Comparison of ENCODE assay signal across 18 cellular contexts in the genomic region with DNA sequence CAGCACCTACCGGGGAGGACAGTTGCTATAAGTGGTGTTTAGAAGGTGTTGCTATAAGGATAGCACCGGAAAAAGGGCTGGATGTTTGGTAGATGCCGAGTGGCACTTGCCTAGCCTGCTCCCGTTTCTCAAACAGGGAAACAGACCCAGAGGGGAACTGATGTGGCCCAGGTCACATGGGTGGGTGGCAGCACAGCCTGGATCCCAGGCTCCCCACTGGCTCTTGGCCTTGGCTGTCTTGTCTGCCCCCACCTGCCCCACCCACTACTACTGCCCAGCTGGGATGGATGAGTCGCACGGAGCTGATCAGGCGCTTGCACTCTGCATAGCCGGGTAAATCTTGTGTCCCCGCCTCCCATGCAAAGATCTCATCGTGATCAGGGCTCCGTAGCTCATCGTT. TPM values are rescaled to one million over a fixed set of nuclear protein-coding genes. Genes with fewer than 3 reads are reported as not detected.
A peak's percentile ranks its signal among the peaks of the same experiment; 100 is the strongest.
DNase-seq lines count a peak whose midpoint lies in the region; ATAC-seq, FAIRE-seq and TF ChIP-seq lines count a peak whose summit lies in the region.
"Had no signal": no experiment of that assay in that cellular context is flagged by ENCODE, and none has a peak within 500 bp of the region (broad histone marks: within the 10 kb centered on the region; RNA-seq: fewer than 3 reads in every experiment).

No MANE protein-coding gene starts in this region.

- no peak overlapping the region for H2AFZ ChIP-seq in astrocyte (ENCODE audit: low read depth, low read length)
- H2AFZ ChIP-seq: parathyroid adenoma had no signal

- TF ChIP-seq CTCF in A549 (IDR thresholded peaks at IDR 0.05): no peak
- no peak for TF ChIP-seq CTCF in HEK293 (tag by site-specific recombination; IDR thresholded peaks at IDR 0.05)
- TF ChIP-seq CTCF in astrocyte (IDR thresholded peaks at IDR 0.05; ENCODE audit: insufficient read depth, low read depth, low read length): no peak

- no peak for TF ChIP-seq EP300 in A549 (IDR thresholded peaks at IDR 0.05)

- H3K4me2 ChIP-seq in A549 (no peak overlapping the region), astrocyte (ENCODE audit: low read length) (no peak overlapping the region)

- TF ChIP-seq POLR2A in A549 (IDR thresholded peaks at IDR 0.05; ENCODE audit: low read length): no peak

- H3K27ac Mint-ChIP-seq in astrocyte (ENCODE audit: unreplicated experiment): no peak overlapping the region
- no peak overlapping the region for H3K27ac Mint-ChIP-seq in T-cell
- H3K27ac Mint-ChIP-seq in activated CD4-positive, alpha-beta memory T cell treated with anti-CD3 and anti-CD28 coated beads, Interleukin-2, amount 10 ng/mL, durations not matched to agents 7 days and 5 days: no peak overlapping the region
- H3K27ac Mint-ChIP-seq: activated naive CD4-positive, alpha-beta T cell treated with anti-CD3 and anti-CD28 coated beads for 36 hours had no signal

- H3K27me3 Mint-ChIP-seq in astrocyte (ENCODE audit: low read depth, unreplicated experiment): peaks cover 51% of the 10 kb centered on the region
- H3K27me3 Mint-ChIP-seq in T-cell: peaks cover 12 to 16% of the 10 kb centered on the region in 2 donors
- peaks cover 7% of the 10 kb centered on the region for H3K27me3 Mint-ChIP-seq in activated CD4-positive, alpha-beta memory T cell treated with anti-CD3 and anti-CD28 coated beads, Interleukin-2, amount 10 ng/mL, durations not matched to agents 7 days and 5 days

- no peaks in the 10 kb centered on the region for H4K20me1 ChIP-seq in astrocyte (ENCODE audit: insufficient read depth, low read length)

- 47% methylated on average over 8 of the region's 12 CpGs for WGBS in A549 (ENCODE audit: missing lambda C conversion rate)

- H3K27ac ChIP-seq in A549: no peak overlapping the region
- no peak overlapping the region for H3K27ac ChIP-seq in HEK293 (ENCODE audit: extremely low read depth, low read depth, low read length)
- no peak overlapping the region for H3K27ac ChIP-seq in astrocyte (ENCODE audit: low read depth, low read length)
- H3K27ac ChIP-seq: epithelial cell of prostate, parathyroid adenoma had no signal

- POLR2A ChIA-PET in A549 (lab: Yijun Ruan, JAX) (interaction anchor here (0.6 kb wide), 1 partner anchor 1642 kb away, joined by 7 read pairs; no protein-coding TSS in a partner anchor), HEK293 (lab: Yijun Ruan, JAX) (no interaction called here), T-cell (lab: Charles Lee) (no interaction called here)
- POLR2A ChIA-PET in activated CD4-positive, alpha-beta memory T cell treated with anti-CD3 and anti-CD28 coated beads, Interleukin-2, amount 10 ng/mL, durations not matched to agents 7 days and 5 days (lab: Charles Lee): no interaction called here

- ATAC-seq in A549: peak; percentile 31 to 36; a peak in 5 of 6 replicates
- no peak for ATAC-seq in T-cell (replicated peaks in 1 of 4)
- ATAC-seq in GM19023 (IDR thresholded peaks at IDR 0.05; ENCODE audit: unreplicated experiment): no peak

- FAIRE-seq in A549 (lab: Jason Lieb, UNC): no peak
- no peak for FAIRE-seq in astrocyte (lab: Jason Lieb, UNC)

- H3K4me3 Mint-ChIP-seq in astrocyte (ENCODE audit: unreplicated experiment) (no peak overlapping the region), T-cell (no peak overlapping the region)
- H3K4me3 Mint-ChIP-seq in activated CD4-positive, alpha-beta memory T cell treated with anti-CD3 and anti-CD28 coated beads, Interleukin-2, amount 10 ng/mL, durations not matched to agents 7 days and 5 days: no peak overlapping the region
- H3K4me3 Mint-ChIP-seq: activated naive CD4-positive, alpha-beta T cell treated with anti-CD3 and anti-CD28 coated beads for 36 hours had no signal

- no peak overlapping the region for H3K9ac ChIP-seq in astrocyte (ENCODE audit: low read length)
- H3K9ac ChIP-seq: parathyroid adenoma had no signal

- peaks cover 5% of the 10 kb centered on the region; the same call in 2 of the 3 replicates for H3K4me1 ChIP-seq in A549
- no peaks in the 10 kb centered on the region for H3K4me1 ChIP-seq in HEK293 (ENCODE audit: control insufficient read depth, insufficient read depth, low read length)
- H3K4me1 ChIP-seq in astrocyte (ENCODE audit: insufficient read depth, low read length): no peaks in the 10 kb centered on the region

- H3K9me3 Mint-ChIP-seq in astrocyte (ENCODE audit: unreplicated experiment) (no peaks in the 10 kb centered on the region), T-cell (no peaks in the 10 kb centered on the region)
- no peaks in the 10 kb centered on the region for H3K9me3 Mint-ChIP-seq in activated CD4-positive, alpha-beta memory T cell treated with anti-CD3 and anti-CD28 coated beads, Interleukin-2, amount 10 ng/mL, durations not matched to agents 7 days and 5 days
- H3K9me3 Mint-ChIP-seq: activated naive CD4-positive, alpha-beta T cell treated with anti-CD3 and anti-CD28 coated beads for 36 hours had no signal

- H3K36me3 ChIP-seq in HEK293 (ENCODE audit: control insufficient read depth in 2 of 2, insufficient read depth in 1 of 2, low read length in 2 of 2): no peaks in the 10 kb centered on the region
- H3K36me3 ChIP-seq in astrocyte (ENCODE audit: insufficient read depth, low read length): no peaks in the 10 kb centered on the region

- H3K9me3 ChIP-seq in A549 (no peaks in the 10 kb centered on the region), HEK293 (ENCODE audit: control insufficient read depth, insufficient read depth, low read depth, low read length) (no peaks in the 10 kb centered on the region), astrocyte (ENCODE audit: insufficient read depth, low read depth, low read length) (no peaks in the 10 kb centered on the region)

- TF ChIP-seq RAD21 in A549 (conservative IDR thresholded peaks at IDR 0.05 in 1 of 2, IDR thresholded peaks at IDR 0.05 in 1 of 2): no peak

- H3K4me3 ChIP-seq in A549 (no peak overlapping the region), HEK293 (ENCODE audit: low read depth, low read length) (no peak overlapping the region), astrocyte (ENCODE audit: insufficient read depth, low read depth, low read length) (no peak overlapping the region)

- peaks cover 9% of the 10 kb centered on the region for H3K27me3 ChIP-seq in astrocyte (ENCODE audit: insufficient read depth, low read length)

- no peaks in the 10 kb centered on the region for H3K79me2 ChIP-seq in astrocyte (ENCODE audit: insufficient read depth, low read length)
- H3K79me2 ChIP-seq: parathyroid adenoma had no signal

- no peaks in the 10 kb centered on the region for H3K4me1 Mint-ChIP-seq in astrocyte (ENCODE audit: low read depth, unreplicated experiment)
- peaks cover 4 to 5% (median 4%) of the 10 kb centered on the region in 3 donors for H3K4me1 Mint-ChIP-seq in T-cell
- H3K4me1 Mint-ChIP-seq in activated CD4-positive, alpha-beta memory T cell treated with anti-CD3 and anti-CD28 coated beads, Interleukin-2, amount 10 ng/mL, durations not matched to agents 7 days and 5 days: peaks cover 4% of the 10 kb centered on the region

- DNase-seq in A549 (ENCODE audit: low read depth in 1 of 2, low spot score in 1 of 2) (peak; percentile 44 to 46), astrocyte (ENCODE audit: low read depth) (peak; percentile 10), islet precursor cell (peak; percentile 86), T-cell (no peak), NOMO-1 treated with dmso at 0.1 percent for 144 hours (lab: John Stamatoyannopoulos, UW; ENCODE audit: unreplicated experiment) (no peak)
- no peak for DNase-seq in activated CD4-positive, alpha-beta memory T cell treated with anti-CD3 and anti-CD28 coated beads, Interleukin-2, amount 10 ng/mL, durations not matched to agents 7 days and 5 days
- DNase-seq: activated naive CD4-positive, alpha-beta T cell treated with anti-CD3 and anti-CD28 coated beads for 36 hours; cerebellar nuclear complex; DMS53; KG1; NCI-H187; NCI-H526 treated with DMSO at 0.1 percent for 48 hours; SHP77 treated with DMSO at 0.1 percent for 48 hours; stimulated activated CD4-positive, alpha-beta T cell treated with anti-CD3 and anti-CD28 coated beads, Interleukin-15, amount 100 ng/mL, for 24 hours had no signal

- no peaks in the 10 kb centered on the region for H3K36me3 Mint-ChIP-seq in astrocyte (ENCODE audit: low read depth, unreplicated experiment)
- no peaks in the 10 kb centered on the region for H3K36me3 Mint-ChIP-seq in T-cell
- no peaks in the 10 kb centered on the region for H3K36me3 Mint-ChIP-seq in activated CD4-positive, alpha-beta memory T cell treated with anti-CD3 and anti-CD28 coated beads, Interleukin-2, amount 10 ng/mL, durations not matched to agents 7 days and 5 days (ENCODE audit: low read depth)

- CTCF ChIA-PET in A549 (lab: Yijun Ruan, JAX) (interaction anchor here (0.7 to 18.8 kb wide), 5 partner anchors 14 to 297 kb away, joined by 3 to 186 read pairs (median 4); no protein-coding TSS in a partner anchor), HEK293 (lab: Yijun Ruan, JAX) (interaction anchor here (0.6 to 7.8 kb wide), 3 partner anchors 8 to 24 kb away, joined by 3 to 58 read pairs (median 3); no protein-coding TSS in a partner anchor), T-cell (lab: Charles Lee) (no interaction called here)
- CTCF ChIA-PET in activated CD4-positive, alpha-beta memory T cell treated with anti-CD3 and anti-CD28 coated beads, Interleukin-2, amount 10 ng/mL, durations not matched to agents 7 days and 5 days (lab: Charles Lee): no interaction called here

RNA-seq across cellular contexts. Expression of gene SMTNL2, which starts 7.2 kb away (rescaled TPM):
- polyA plus RNA-seq in A549 (2011; rRNA removed): 0.05 and 0.07 TPM in 2 replicates
- polyA plus RNA-seq in A549 (2012; cell fraction: cytosol; rRNA removed): 0.05 and 0.08 TPM in 2 replicates
- 0.13 and 0.14 TPM in 2 replicates for polyA plus RNA-seq in A549 (2012; cell fraction: nucleus; rRNA removed)
- 0.06 to 0.21 TPM (median 0.10 TPM) in 3 replicates for polyA plus RNA-seq in A549 (2017; fragmentation: RNase III; extraction: RNeasy Plus Mini Kit Qiagen cat#74134 plus additional on column Dnase treatment)
- polyA minus RNA-seq in A549 (2011; rRNA and poly(A)+ RNA removed): 0.08 and 0.15 TPM in 2 replicates
- total RNA-seq in astrocyte: 0.18 and 0.26 TPM in 2 replicates
- total RNA-seq in T-cell: not detected
- total RNA-seq in activated CD4-positive, alpha-beta memory T cell treated with anti-CD3 and anti-CD28 coated beads, Interleukin-2, amount 10 ng/mL, durations not matched to agents 7 days and 5 days: not detected
- total RNA-seq: activated naive CD4-positive, alpha-beta T cell treated with anti-CD3 and anti-CD28 coated beads for 36 hours had no signal

RNA-seq across cellular contexts. Expression of gene GGT6, which starts 31.2 kb away (rescaled TPM):
- polyA plus RNA-seq in A549 (2011; rRNA removed) (not detected in 2 replicates), A549 (2017; fragmentation: RNase III; extraction: RNeasy Plus Mini Kit Qiagen cat#74134 plus additional on column Dnase treatment) (not detected in 3 replicates)
- 0.01 TPM in 1 of 2 replicates, not detected in the other for polyA plus RNA-seq in A549 (2012; cell fraction: cytosol; rRNA removed)
- not detected in 2 replicates for polyA plus RNA-seq in A549 (2012; cell fraction: nucleus; rRNA removed)
- polyA minus RNA-seq in A549 (2011; rRNA and poly(A)+ RNA removed): not detected in 2 replicates
- total RNA-seq in astrocyte (not detected in 2 replicates), T-cell (not detected)
- not detected for total RNA-seq in activated CD4-positive, alpha-beta memory T cell treated with anti-CD3 and anti-CD28 coated beads, Interleukin-2, amount 10 ng/mL, durations not matched to agents 7 days and 5 days
- total RNA-seq: activated naive CD4-positive, alpha-beta T cell treated with anti-CD3 and anti-CD28 coated beads for 36 hours had no signal

RNA-seq across cellular contexts. Expression of gene MYBBP1A, which starts 36.3 kb away (rescaled TPM):
- 39.7 and 42.9 TPM in 2 replicates for polyA plus RNA-seq in A549 (2011; rRNA removed)
- polyA plus RNA-seq in A549 (2012; cell fraction: cytosol; rRNA removed): 86.5 and 99.2 TPM in 2 replicates
- 314 and 436 TPM in 2 replicates for polyA plus RNA-seq in A549 (2012; cell fraction: nucleus; rRNA removed)
- polyA plus RNA-seq in A549 (2017; fragmentation: RNase III; extraction: RNeasy Plus Mini Kit Qiagen cat#74134 plus additional on column Dnase treatment): 95.0 to 103 TPM (median 95.1 TPM) in 3 replicates
- polyA minus RNA-seq in A549 (2011; rRNA and poly(A)+ RNA removed): 70.5 and 108 TPM in 2 replicates
- total RNA-seq in astrocyte: 70.0 and 71.1 TPM in 2 replicates
- 100 to 1,000 TPM in 1 of 5 donors, 10 to 100 TPM in 4; 57.0 to 102 (median 94.2) TPM for total RNA-seq in T-cell
- 10 to 100 TPM; 36.7 to 37.7 TPM for total RNA-seq in activated CD4-positive, alpha-beta memory T cell treated with anti-CD3 and anti-CD28 coated beads, Interleukin-2, amount 10 ng/mL, durations not matched to agents 7 days and 5 days

RNA-seq across cellular contexts. Expression of gene ALOX15, which starts 49.9 kb away (rescaled TPM):
- polyA plus RNA-seq in A549 (2011; rRNA removed) (0.12 and 0.15 TPM in 2 replicates), A549 (2017; fragmentation: RNase III; extraction: RNeasy Plus Mini Kit Qiagen cat#74134 plus additional on column Dnase treatment) (0.08 to 0.12 TPM in 2 of 3 replicates, not detected in the other)
- 0.07 and 0.08 TPM in 2 replicates for polyA plus RNA-seq in A549 (2012; cell fraction: cytosol; rRNA removed)
- polyA plus RNA-seq in A549 (2012; cell fraction: nucleus; rRNA removed): 0.17 and 0.24 TPM in 2 replicates
- polyA minus RNA-seq in A549 (2011; rRNA and poly(A)+ RNA removed): 0.17 and 0.19 TPM in 2 replicates
- total RNA-seq in astrocyte (0.07 TPM in 1 of 2 replicates, not detected in the other), T-cell (under 1 TPM in 1 of 5 donors, not detected in 4; 0.13 TPM)
- total RNA-seq in activated CD4-positive, alpha-beta memory T cell treated with anti-CD3 and anti-CD28 coated beads, Interleukin-2, amount 10 ng/mL, durations not matched to agents 7 days and 5 days: not detected
- total RNA-seq: activated naive CD4-positive, alpha-beta T cell treated with anti-CD3 and anti-CD28 coated beads for 36 hours had no signal

Comparison
In these comparisons a context has a peak if more than half of its experiments do, and no peak if none do; other contexts are left out.
1. ATAC-seq: peak in A549 (2 of 2); none in T-cell (0 of 4) and GM19023 (single experiment).
2. DNase-seq: peak in A549 (2 of 2), astrocyte (single experiment) and islet precursor cell (single experiment); none in T-cell (0 of 34), activated CD4-positive, alpha-beta memory T cell treated with anti-CD3 and anti-CD28 coated beads, Interleukin-2, amount 10 ng/mL, durations not matched to agents 7 days and 5 days (single experiment) and NOMO-1 treated with dmso at 0.1 percent for 144 hours (single experiment).
3. CTCF ChIA-PET loops: an anchor here in A549 (0.7 to 18.8 kb wide) and HEK293 (0.6 to 7.8 kb wide); none called in T-cell and activated CD4-positive, alpha-beta memory T cell treated with anti-CD3 and anti-CD28 coated beads, Interleukin-2, amount 10 ng/mL, durations not matched to agents 7 days and 5 days.